In the genomic region with DNA sequence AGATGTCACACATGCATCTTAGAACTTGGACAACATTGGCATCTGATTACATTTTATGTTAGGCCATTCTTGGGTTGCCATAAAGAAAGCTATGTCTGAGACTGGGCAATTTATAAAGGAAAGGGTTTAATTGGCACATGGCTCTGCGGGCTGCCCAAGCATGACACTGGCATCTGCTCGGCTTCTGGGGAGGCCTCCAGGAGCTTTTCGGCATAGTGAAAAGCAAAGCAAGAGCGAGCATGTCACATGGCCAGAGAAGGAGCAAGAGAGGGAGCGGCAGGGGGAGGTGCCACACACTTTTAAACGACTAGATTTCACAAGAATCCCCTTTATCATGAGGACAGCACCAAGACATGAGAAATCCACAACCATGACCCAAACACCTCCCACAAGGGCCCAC, we compare ENCODE assay signal across 26 cellular contexts. TPM values are rescaled to one million over a fixed set of nuclear protein-coding genes. Genes with fewer than 3 reads are reported as not detected.
"Had no signal": no experiment of that assay in that cellular context is flagged by ENCODE, and none has a peak within 500 bp of the region (broad histone marks: within the 10 kb centered on the region; RNA-seq: fewer than 3 reads in every experiment).

No MANE protein-coding gene starts in this region.

- H3K36me3 ChIP-seq: brain microvascular endothelial cell, gastrocnemius medialis, heart right ventricle had no signal

- H3K4me3 ChIP-seq: coronary artery, dorsolateral prefrontal cortex, gastrocnemius medialis, heart right ventricle had no signal

- H3K27ac ChIP-seq: brain microvascular endothelial cell, coronary artery, dorsolateral prefrontal cortex, foreskin keratinocyte, gastrocnemius medialis, heart right ventricle had no signal

- H3K27me3 ChIP-seq: brain microvascular endothelial cell, gastrocnemius medialis had no signal

- DNase-seq: activated CD4-positive, alpha-beta memory T cell treated with anti-CD3 and anti-CD28 coated beads, Interleukin-2, amount 10 ng/mL, durations not matched to agents 7 days and 5 days; activated CD4-positive, alpha-beta T cell treated with anti-CD3 and anti-CD28 coated beads for 1 hour; activated CD4-positive, alpha-beta T cell treated with anti-CD3 and anti-CD28 coated beads for 4 hours; activated CD4-positive, alpha-beta T cell treated with anti-CD3 and anti-CD28 coated beads, Interleukin-2, amount 10 ng/mL, durations not matched to agents 7 days and 5 days; activated CD4-positive, alpha-beta T cell treated with anti-CD3 and anti-CD28 coated beads, Interleukin-2, amount 50 U/mL, for 4 hours; activated CD8-positive, alpha-beta memory T cell treated with anti-CD3 and anti-CD28 coated beads, Interleukin-2, amount 50 U/mL, for 48 hours; activated gamma-delta T cell treated with Interleukin-2 at 50 U/mL for 16 hours; activated naive CD4-positive, alpha-beta T cell treated with anti-CD3 and anti-CD28 coated beads, Interleukin-2, amount 50 U/mL, for 16 hours; activated naive CD4-positive, alpha-beta T cell treated with Interleukin-2 at 50 U/mL for 16 hours; activated T-cell treated with anti-CD3 and anti-CD28 coated beads for 4 hours; activated T-cell treated with anti-CD3 and anti-CD28 coated beads, Interleukin-2, amount 50 U/mL, for 24 hours; activated T-cell treated with anti-CD3 and anti-CD28 coated beads, Interleukin-2, amount 50 U/mL, for 72 hours; amniotic stem cell; brain microvascular endothelial cell; dorsolateral prefrontal cortex; effector memory CD4-positive, alpha-beta T cell; endodermal cell; foreskin keratinocyte; gastrocnemius medialis; heart right ventricle; T-helper 2 cell had no signal

- H3K9me3 ChIP-seq: gastrocnemius medialis, heart right ventricle had no signal

- H3K4me1 ChIP-seq: foreskin keratinocyte, heart right ventricle had no signal

- ATAC-seq: activated T-cell treated with anti-CD3 and anti-CD28 coated beads, Interleukin-2, amount 50 U/mL, for 72 hours; esophagus mucosa; foreskin keratinocyte; gastrocnemius medialis; heart right ventricle; WTC11 had no signal

RNA-seq across cellular contexts. Expression of gene RYR3, which starts 11.3 kb away (rescaled TPM):
- total RNA-seq: activated CD4-positive, alpha-beta memory T cell treated with anti-CD3 and anti-CD28 coated beads, Interleukin-2, amount 10 ng/mL, durations not matched to agents 7 days and 5 days; activated CD4-positive, alpha-beta T cell treated with anti-CD3 and anti-CD28 coated beads, Interleukin-2, amount 10 ng/mL, durations not matched to agents 7 days and 5 days; activated T-cell treated with anti-CD3 and anti-CD28 coated beads, Interleukin-2, amount 50 U/mL, for 72 hours; glomerular endothelial cell; T-helper 1 cell treated with Interleukin-12 subunit alpha and Interleukin-12 subunit beta and Interleukin-4 antibody, amounts not matched to agents 30 ng/mL and 1 ng/mL, for 36 hours had no signal
- polyA plus RNA-seq: foreskin keratinocyte had no signal
